8 cellular contexts compared by ENCODE assay signal in genomic region chr3:64533565-64534317, GRCh38.
A peak's percentile ranks its signal among the peaks of the same experiment; 100 is the strongest.
DNase-seq lines count a peak whose midpoint lies in the region; ATAC-seq, FAIRE-seq and TF ChIP-seq lines count a peak whose summit lies in the region.

No MANE protein-coding gene starts in this region.

- H3K4me1 ChIP-seq in A549 (peaks cover 4% of the 10 kb centered on the region; the same call in 1 of the 3 replicates), body of pancreas (peaks cover 9% of the 10 kb centered on the region), small intestine (ENCODE audit: control insufficient read depth in 2 of 2, insufficient read depth in 1 of 2, low read depth in 1 of 2, low read length in 1 of 2) (no peaks in the 10 kb centered on the region)

- CTCF ChIA-PET in A549 (lab: Yijun Ruan, JAX) = interaction anchor here (0.6 to 2.3 kb wide), 36 partner anchors 8 to 1706 kb away, joined by 3 to 17 read pairs (median 4); no protein-coding TSS in a partner anchor

- FAIRE-seq in A549 (lab: Jason Lieb, UNC) (no peak), small intestine (lab: Jason Lieb, UNC) (no peak)

- DNase-seq in A549 (ENCODE audit: low read depth in 1 of 2, low spot score in 1 of 2) = peak; percentile 49 to 83
- peak; percentile 69 for DNase-seq in GM13977 (ENCODE audit: low spot score)
- peak; percentile 55 for DNase-seq in NCI-H1048 (lab: John Stamatoyannopoulos, UW)
- DNase-seq in SK-MEL-5 (ENCODE audit: low read depth, low spot score) = peak; percentile 79
- peak; percentile 86 to 90 (median 89) for DNase-seq in body of pancreas
- DNase-seq in iPS-NIHi7 (ENCODE audit: extremely low spot score) = peak; percentile 94
- peak; percentile 77 for DNase-seq in small intestine

- in situ Hi-C loops in GM13977 (cut with MboI; ENCODE audit: low pct_unique_long_range_greater_than_20kb, low sequenced_read_pairs, unreplicated experiment) = no loop called here
- in situ Hi-C loops in SK-MEL-5 (cut with HindIII; ENCODE audit: low pct_unique_long_range_greater_than_20kb, low sequenced_read_pairs) = no loop called here

- TF ChIP-seq CTCF in A549 (IDR thresholded peaks at IDR 0.05) (peak; percentile 66), GM13977 (IDR thresholded peaks at IDR 0.05; ENCODE audit: extremely low read depth, insufficient read depth, missing control alignments) (peak; percentile 91), body of pancreas (IDR thresholded peaks at IDR 0.05) (peak; percentile 61 to 91 (median 86))

- H3K27ac ChIP-seq in A549 (no peak overlapping the region; a peak in 1 of 6 replicates), body of pancreas (peak overlapping the region in 1 of 4 donors; percentile 44), small intestine (ENCODE audit: low read depth in 1 of 2, low read length in 1 of 2) (no peak overlapping the region)

- H3K9me3 ChIP-seq in A549 = no peaks in the 10 kb centered on the region
- H3K9me3 ChIP-seq in body of pancreas = no peaks in the 10 kb centered on the region
- H3K9me3 ChIP-seq in small intestine (ENCODE audit: control insufficient read depth, low read depth) = no peaks in the 10 kb centered on the region

- intact Hi-C loops in body of pancreas (cut with DNase I) = no loop called here

- TF ChIP-seq EP300 in A549 (IDR thresholded peaks at IDR 0.05) = no peak

- H3K36me3 ChIP-seq in body of pancreas (replicated peaks in 1 of 2; ENCODE audit: insufficient read depth in 1 of 2, low read depth in 2 of 2) = no peaks in the 10 kb centered on the region
- no peaks in the 10 kb centered on the region for H3K36me3 ChIP-seq in small intestine (ENCODE audit: control insufficient read depth in 2 of 2, insufficient read depth in 2 of 2, low read length in 2 of 2)

- H3K4me3 ChIP-seq in A549 (no peak overlapping the region), body of pancreas (no peak overlapping the region), small intestine (ENCODE audit: low read depth in 1 of 2, low read length in 2 of 2) (no peak overlapping the region)

- POLR2A ChIA-PET in A549 (lab: Yijun Ruan, JAX) = no interaction called here

- ATAC-seq in A549 = peak; percentile 98 to 99
- peak; percentile 97 for ATAC-seq in HG02759 (IDR thresholded peaks at IDR 0.05; ENCODE audit: unreplicated experiment)
- peak; percentile 96 for ATAC-seq in body of pancreas

- H3K4me2 ChIP-seq in A549 = peak overlapping the region; percentile 56; the same call in 2 of the 3 replicates

- 21% methylated on average over 14 of the region's 15 CpGs for WGBS in A549 (ENCODE audit: missing lambda C conversion rate)
- 14 to 18% methylated on average over 14 to 15 of the region's 15 CpGs for WGBS in body of pancreas, 2 donors
- WGBS in small intestine, 3 donors = 16 to 20% (median 18%) methylated on average over 15 of the region's 15 CpGs

- no peak for TF ChIP-seq POLR2A in A549 (IDR thresholded peaks at IDR 0.05; ENCODE audit: low read length)
- TF ChIP-seq POLR2A in body of pancreas (IDR thresholded peaks at IDR 0.05) = no peak

- peak; percentile 83 to 88 for TF ChIP-seq RAD21 in A549 (conservative IDR thresholded peaks at IDR 0.05 in 1 of 2, IDR thresholded peaks at IDR 0.05 in 1 of 2)

- H3K27me3 ChIP-seq in body of pancreas (no peaks in the 10 kb centered on the region), small intestine (ENCODE audit: control insufficient read depth in 2 of 2, insufficient read depth in 2 of 2, low read length in 2 of 2) (no peaks in the 10 kb centered on the region)

TF ChIP-seq in A549, 52 proteins besides CTCF, POLR2A, EP300 and RAD21:
- TF ChIP-seq, protein P1, sequence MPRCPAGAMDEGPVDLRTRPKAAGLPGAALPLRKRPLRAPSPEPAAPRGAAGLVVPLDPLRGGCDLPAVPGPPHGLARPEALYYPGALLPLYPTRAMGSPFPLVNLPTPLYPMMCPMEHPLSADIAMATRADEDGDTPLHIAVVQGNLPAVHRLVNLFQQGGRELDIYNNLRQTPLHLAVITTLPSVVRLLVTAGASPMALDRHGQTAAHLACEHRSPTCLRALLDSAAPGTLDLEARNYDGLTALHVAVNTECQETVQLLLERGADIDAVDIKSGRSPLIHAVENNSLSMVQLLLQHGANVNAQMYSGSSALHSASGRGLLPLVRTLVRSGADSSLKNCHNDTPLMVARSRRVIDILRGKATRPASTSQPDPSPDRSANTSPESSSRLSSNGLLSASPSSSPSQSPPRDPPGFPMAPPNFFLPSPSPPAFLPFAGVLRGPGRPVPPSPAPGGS (IDR thresholded peaks at IDR 0.05) = no peak
- peak; percentile 70 for TF ChIP-seq SMC3 (IDR thresholded peaks at IDR 0.05)
TF ChIP-seq in A549: peak in this region for 1.
